22 cellular contexts compared by ENCODE assay signal in the genomic region with DNA sequence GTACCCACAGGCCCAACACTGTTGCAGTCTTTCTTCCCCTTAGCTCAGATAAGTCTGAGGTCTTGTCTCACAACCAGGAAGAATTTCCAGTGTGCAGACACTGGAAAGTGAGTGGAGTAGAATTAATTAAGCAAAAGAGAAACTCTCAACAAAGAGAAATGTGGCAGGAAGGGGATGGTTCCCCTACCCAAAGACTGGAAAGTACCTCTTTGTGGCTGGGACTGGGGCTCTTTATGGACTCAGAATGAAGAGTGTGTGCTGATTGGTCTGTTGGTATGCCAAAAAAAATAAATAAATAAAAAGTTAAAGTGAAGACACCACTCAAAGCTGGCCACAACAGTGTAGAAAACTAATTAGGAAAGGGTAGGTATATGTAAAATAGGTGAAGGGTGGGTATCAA. TPM values are rescaled to one million over a fixed set of nuclear protein-coding genes. Genes with fewer than 3 reads are reported as not detected.
DNase-seq lines count a peak whose midpoint lies in the region; ATAC-seq, FAIRE-seq and TF ChIP-seq lines count a peak whose summit lies in the region.
"Had no signal": no experiment of that assay in that cellular context is flagged by ENCODE, and none has a peak within 500 bp of the region (broad histone marks: within the 10 kb centered on the region; RNA-seq: fewer than 3 reads in every experiment).

No MANE protein-coding gene starts in this region.

- H3K27me3 Mint-ChIP-seq in CD4-positive, alpha-beta memory T cell = no peaks in the 10 kb centered on the region

- H3K4me1 ChIP-seq in CD4-positive, alpha-beta memory T cell (ENCODE audit: insufficient read depth, low read length) = peaks cover 8% of the 10 kb centered on the region
- H3K4me1 ChIP-seq in pancreas = no peaks in the 10 kb centered on the region

- DNase-seq in CD4-positive, alpha-beta memory T cell = peak in 2 of 5 donors; percentile 1 to 24
- DNase-seq in GM06990 (ENCODE audit: extremely low read depth, insufficient read length) (peak; percentile 6), NCI-H187 treated with DMSO at 0.1 percent for 48 hours (lab: John Stamatoyannopoulos, UW) (no peak), RPMI8226 (no peak), pancreas (no peak)
- peak; percentile 8 for DNase-seq in central memory CD4-positive, alpha-beta T cell
- no peak for DNase-seq in activated effector memory CD4-positive, alpha-beta T cell treated with anti-CD3 and anti-CD28 coated beads, Interleukin-2, amount 50 U/mL, for 16 hours
- DNase-seq: COR-L47, DMS53, HFFc6, IMR-90, NCI-H1436 treated with DMSO at 0.1 percent for 48 hours, NCI-H2081 treated with DMSO at 0.1 percent for 48 hours, NCI-H2227 treated with DMSO at 0.1 percent for 48 hours, NCI-H526 had no signal

- H3K9me3 ChIP-seq in CD4-positive, alpha-beta memory T cell (ENCODE audit: control insufficient read depth in 1 of 2, low read length in 2 of 2) = no peaks in the 10 kb centered on the region
- no peaks in the 10 kb centered on the region for H3K9me3 ChIP-seq in pancreas

- peak overlapping the region in 4 of 7 donors; percentile 11 to 72 (median 34) for H3K27ac Mint-ChIP-seq in CD4-positive, alpha-beta memory T cell
- H3K27ac Mint-ChIP-seq: HFFc6 had no signal

- CTCF ChIA-PET in CD4-positive, alpha-beta memory T cell (lab: Charles Lee; ENCODE audit: partially characterized antibody) = no interaction called here

- peaks cover 0 to 1% of the 10 kb centered on the region in 2 donors for H3K36me3 Mint-ChIP-seq in CD4-positive, alpha-beta memory T cell

- peaks cover 3 to 13% (median 12%) of the 10 kb centered on the region in 4 donors for H3K4me1 Mint-ChIP-seq in CD4-positive, alpha-beta memory T cell

- peaks cover 0 to 8% (median 2%) of the 10 kb centered on the region in 8 donors for H3K9me3 Mint-ChIP-seq in CD4-positive, alpha-beta memory T cell
- H3K9me3 Mint-ChIP-seq: HFFc6 had no signal

- no peak overlapping the region for H3K4me3 ChIP-seq in CD4-positive, alpha-beta memory T cell (ENCODE audit: low read length in 2 of 2)
- H3K4me3 ChIP-seq in GM06990 (replicated peaks; ENCODE audit: low read depth, low read length) (no peak overlapping the region), pancreas (no peak overlapping the region)
- H3K4me3 ChIP-seq: SJCRH30 had no signal

- H3K27ac ChIP-seq in CD4-positive, alpha-beta memory T cell (ENCODE audit: low read depth, low read length) = no peak overlapping the region
- H3K27ac ChIP-seq in pancreas = no peak overlapping the region
- H3K27ac ChIP-seq: RWPE1, SJCRH30 had no signal

- no peaks in the 10 kb centered on the region for H3K27me3 ChIP-seq in CD4-positive, alpha-beta memory T cell (ENCODE audit: insufficient read depth, low read length)
- H3K27me3 ChIP-seq in GM06990 (replicated peaks; ENCODE audit: control insufficient read depth, insufficient read depth, low read length) (no peaks in the 10 kb centered on the region), pancreas (no peaks in the 10 kb centered on the region)
- H3K27me3 ChIP-seq: SJCRH30 had no signal

- ATAC-seq in HG03457 (IDR thresholded peaks at IDR 0.05; ENCODE audit: unreplicated experiment) = peak; percentile 51
- no peak for ATAC-seq in pancreas

- FAIRE-seq in pancreas (lab: Jason Lieb, UNC) = no peak

- H3K4me3 Mint-ChIP-seq in CD4-positive, alpha-beta memory T cell = no peak overlapping the region
- H3K4me3 Mint-ChIP-seq: HFFc6 had no signal

- no peak for TF ChIP-seq CTCF in GM06990 (IDR thresholded peaks at IDR 0.05; ENCODE audit: insufficient read depth, low read length, poor library complexity, severe bottlenecking)
- no peak for TF ChIP-seq CTCF in pancreas (IDR thresholded peaks at IDR 0.05)

- H3K36me3 ChIP-seq in CD4-positive, alpha-beta memory T cell (ENCODE audit: insufficient read depth, low read length) = no peaks in the 10 kb centered on the region
- H3K36me3 ChIP-seq in GM06990 (ENCODE audit: control insufficient read depth, insufficient read depth, low read length) (no peaks in the 10 kb centered on the region), pancreas (no peaks in the 10 kb centered on the region)
- H3K36me3 ChIP-seq: SJCRH30 had no signal

- POLR2A ChIA-PET in CD4-positive, alpha-beta memory T cell (lab: Charles Lee; ENCODE audit: partially characterized antibody) = no interaction called here

- intact Hi-C loops in CD4-positive, alpha-beta memory T cell (cut with micrococcal nuclease) = no loop called here
- intact Hi-C loops in pancreas (cut with DNase I) = no loop called here

RNA-seq across cellular contexts. Expression of a gene that starts 26.4 kb away (rescaled TPM):
- not detected for total RNA-seq in CD4-positive, alpha-beta memory T cell
- polyA plus RNA-seq in CD4-positive, alpha-beta memory T cell = not detected
- not detected for total RNA-seq in pancreas
- not detected for polyA plus RNA-seq in pancreas
- total RNA-seq: H4, HFFc6, HT-29, IMR-90, OCI-LY7, SJCRH30 had no signal
- polyA plus RNA-seq: BJ, IMR-90 had no signal

RNA-seq across cellular contexts. Expression of a gene that starts 30.0 kb away (rescaled TPM):
- under 1 TPM; 0.47 to 0.55 TPM for total RNA-seq in CD4-positive, alpha-beta memory T cell
- polyA plus RNA-seq in CD4-positive, alpha-beta memory T cell = 1 to 10 TPM; 1.7 to 2.5 TPM
- total RNA-seq in pancreas = 1 to 10 TPM in 2 of 6 donors, under 1 TPM in 3, not detected in 1; 0.35 to 1.2 (median 0.58) TPM
- polyA plus RNA-seq in pancreas = under 1 TPM; 0.33 to 0.46 TPM
- total RNA-seq: HT-29, IMR-90, OCI-LY7, SJCRH30 had no signal

RNA-seq across cellular contexts. Expression of a gene that starts 30.8 kb away (rescaled TPM):
- total RNA-seq in CD4-positive, alpha-beta memory T cell = 1 to 10 TPM; 5.8 to 6.2 TPM
- 1 to 10 TPM; 1.5 to 2.4 TPM for polyA plus RNA-seq in CD4-positive, alpha-beta memory T cell
- total RNA-seq in pancreas = 1 to 10 TPM; 1.8 to 5.7 (median 3.0) TPM
- polyA plus RNA-seq in pancreas = 1 to 10 TPM; 1.7 to 3.9 TPM
- total RNA-seq: OCI-LY7 had no signal

Comparison
In these comparisons a context has a peak if more than half of its experiments do, and no peak if none do; other contexts are left out.
1. DNase-seq: peak in GM06990 (single experiment) and central memory CD4-positive, alpha-beta T cell (single experiment); none in activated effector memory CD4-positive, alpha-beta T cell treated with anti-CD3 and anti-CD28 coated beads, Interleukin-2, amount 50 U/mL, for 16 hours (single experiment), NCI-H187 treated with DMSO at 0.1 percent for 48 hours (single experiment), RPMI8226 (single experiment) and pancreas (0 of 6).